1 cellular context compared by ENCODE assay signal in the genomic region with DNA sequence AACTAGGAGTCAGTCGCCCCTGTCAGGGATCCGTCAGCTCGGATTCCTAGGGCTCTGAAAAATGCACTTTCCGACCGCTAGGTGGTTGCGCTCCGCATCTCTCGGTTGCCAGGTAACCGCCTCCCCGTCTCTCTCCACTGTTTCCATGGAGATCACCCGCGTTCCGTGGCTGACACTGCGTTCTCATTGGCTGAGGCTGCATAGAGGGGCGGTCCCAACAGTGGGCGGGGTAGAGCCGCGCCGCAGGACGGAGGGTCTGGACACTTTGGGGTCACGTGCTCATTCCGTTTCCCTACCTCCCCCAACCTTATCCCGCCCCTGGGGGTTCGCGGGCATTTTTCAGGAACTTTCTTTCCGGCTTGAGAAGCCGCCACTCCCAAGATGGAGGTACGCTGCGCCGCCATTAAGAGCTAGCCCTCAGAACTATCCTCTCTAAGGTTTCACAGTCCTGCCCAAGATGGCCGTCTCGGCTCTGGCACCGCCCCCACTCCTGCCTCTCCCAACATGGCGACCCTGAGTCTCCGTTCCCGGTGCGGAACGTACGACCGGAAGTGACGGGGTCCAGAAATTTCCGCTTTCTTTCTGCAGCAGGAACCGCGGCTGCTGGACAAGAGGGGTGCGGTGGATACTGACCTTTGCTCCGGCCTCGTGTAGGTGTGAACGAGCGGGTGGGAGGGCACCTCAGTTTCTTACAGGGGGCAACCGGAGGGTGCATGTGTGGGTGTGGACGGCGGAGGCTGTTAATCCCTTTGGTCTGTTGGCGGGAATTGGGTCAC.
TF ChIP-seq lines count a peak whose summit lies in the region.

ODAD3 (minus strand) TSS at position 65 of the 776 bp plus-strand sequence. CDS start 105 bp downstream, outside the sequence.
PRKCSH (plus strand) TSS at position 579 of the 776 bp plus-strand sequence. CDS start 483 bp downstream, outside the sequence.

TF ChIP-seq in K562, 482 proteins besides CTCF, POLR2A, EP300 and RAD21 (continued from another document and continues in another):
- TF ChIP-seq KLF13 (tag; IDR thresholded peaks at IDR 0.05; ENCODE audit: borderline replicate concordance, low read depth) (peak; percentile 91), CHD1 (IDR thresholded peaks at IDR 0.05; ENCODE audit: low read length) (no peak), PHB (CRISPR knock-in tag; IDR thresholded peaks at IDR 0.05) (no peak), HNRNPUL1 (IDR thresholded peaks at IDR 0.05; ENCODE audit: low read length) (no peak), NFXL1 (CRISPR knock-in tag; IDR thresholded peaks at IDR 0.05) (no peak), CBX2 (IDR thresholded peaks at IDR 0.05; ENCODE audit: insufficient read depth, low read length, poor library complexity, severe bottlenecking) (no peak), GATAD2A (IDR thresholded peaks at IDR 0.05) (no peak), ZFP1 (CRISPR knock-in tag; IDR thresholded peaks at IDR 0.05) (no peak), ZNF212 (CRISPR knock-in tag; IDR thresholded peaks at IDR 0.05) (no peak), BRCA1 (IDR thresholded peaks at IDR 0.05) (no peak), BRCA1 (CRISPR knock-in tag; IDR thresholded peaks at IDR 0.05) (no peak), ADNP (tag; IDR thresholded peaks at IDR 0.05) (no peak), FOSL1 (tag; conservative IDR thresholded peaks at IDR 0.05) (0 out of 2 replicates have a peak, but pooled peaks have one; percentile 28), FOS (IDR thresholded peaks at IDR 0.05; ENCODE audit: extremely low read depth, insufficient read length) (peak; percentile 69), SMC3 (conservative IDR thresholded peaks at IDR 0.05; ENCODE audit: insufficient read depth, low read depth, low read length) (0 out of 2 replicates have a peak, but pooled peaks have one; percentile 14), TSC22D4 (tag; IDR thresholded peaks at IDR 0.05) (no peak), MIER1 (IDR thresholded peaks at IDR 0.05; ENCODE audit: low read depth) (no peak), HMG20A (CRISPR knock-in tag; conservative IDR thresholded peaks at IDR 0.05) (no peak), MAZ (CRISPR knock-in tag; conservative IDR thresholded peaks at IDR 0.05 in 1 of 2, IDR thresholded peaks at IDR 0.05 in 1 of 2) (peak; percentile 70 to 90; a peak in 3 of 4 replicates), IRF2 (CRISPR knock-in tag; IDR thresholded peaks at IDR 0.05) (no peak), HDAC2 (IDR thresholded peaks at IDR 0.05) (peak; percentile 93), HNRNPLL (IDR thresholded peaks at IDR 0.05; ENCODE audit: low read depth, low read length, poor library complexity, severe bottlenecking) (peak; percentile 44), PHF8 (IDR thresholded peaks at IDR 0.05; ENCODE audit: borderline replicate concordance, low read length) (peak; percentile 80; the same call in 1 of the 2 replicates), PKNOX1 (IDR thresholded peaks at IDR 0.05) (peak; percentile 96), NR0B1 (IDR thresholded peaks at IDR 0.05; ENCODE audit: partially characterized antibody) (no peak), ETS2 (tag; IDR thresholded peaks at IDR 0.05; ENCODE audit: borderline replicate concordance, poor library complexity, severe bottlenecking) (no peak), DPF2 (IDR thresholded peaks at IDR 0.05) (no peak), SMAD1 (IDR thresholded peaks at IDR 0.05; ENCODE audit: low read depth, low read length, partially characterized antibody) (no peak), NFIX (CRISPR knock-in tag; IDR thresholded peaks at IDR 0.05; ENCODE audit: low read depth) (no peak), GABPA (tag; conservative IDR thresholded peaks at IDR 0.05; ENCODE audit: low read depth) (peak; percentile 99), GTF2A2 (tag; IDR thresholded peaks at IDR 0.05) (no peak), HNRNPL (IDR thresholded peaks at IDR 0.05; ENCODE audit: low read depth, low read length) (no peak), HIVEP1 (CRISPR knock-in tag; IDR thresholded peaks at IDR 0.05) (no peak), POLR2AphosphoS5 (IDR thresholded peaks at IDR 0.05; ENCODE audit: control insufficient read depth, insufficient read depth, low read depth, low read length) (peak; percentile 88), BMI1 (IDR thresholded peaks at IDR 0.05; ENCODE audit: low read length) (peak; percentile 82), ZNF12 (CRISPR knock-in tag; IDR thresholded peaks at IDR 0.05) (no peak), CBX3 (IDR thresholded peaks at IDR 0.05; ENCODE audit: borderline replicate concordance in 1 of 2, low read length in 2 of 2) (peak in 1 of 2 experiments; percentile 54; a peak in 1 of 3 replicates), COPS2 (conservative IDR thresholded peaks at IDR 0.05) (no peak), NR4A1 (CRISPR knock-in tag; IDR thresholded peaks at IDR 0.05) (no peak), NR4A1 (tag; IDR thresholded peaks at IDR 0.05) (peak; percentile 81), PRMT5 (CRISPR knock-in tag; IDR thresholded peaks at IDR 0.05) (no peak), ZNF239 (CRISPR knock-in tag; IDR thresholded peaks at IDR 0.05) (peak; percentile 49; the same call in 1 of the 2 replicates), ZNF311 (CRISPR knock-in tag; IDR thresholded peaks at IDR 0.05) (peak; percentile 28; the same call in 1 of the 2 replicates), TFAM (CRISPR knock-in tag; conservative IDR thresholded peaks at IDR 0.05) (no peak), ZNF3 (CRISPR knock-in tag; IDR thresholded peaks at IDR 0.05) (no peak), MEIS2 (IDR thresholded peaks at IDR 0.05; ENCODE audit: partially characterized antibody) (peak; percentile 75), BCOR (IDR thresholded peaks at IDR 0.05) (no peak), GTF2E2 (tag; IDR thresholded peaks at IDR 0.05) (no peak), MTA2 (IDR thresholded peaks at IDR 0.05; ENCODE audit: low read depth) (no peak), SAP30 (IDR thresholded peaks at IDR 0.05; ENCODE audit: borderline replicate concordance, insufficient read depth, low read depth, low read length, poor library complexity, severe bottlenecking) (peak; percentile 93), NEUROD1 (IDR thresholded peaks at IDR 0.05; ENCODE audit: borderline replicate concordance, low read depth, low read length, partially characterized antibody) (peak; percentile 76), ASH1L (IDR thresholded peaks at IDR 0.05; ENCODE audit: borderline replicate concordance, low read depth, partially characterized antibody) (peak; percentile 13), BDP1 (IDR thresholded peaks at IDR 0.05; ENCODE audit: insufficient read depth, insufficient read length) (no peak), ZBTB33 (CRISPR knock-in tag; IDR thresholded peaks at IDR 0.05) (no peak), USF2 (CRISPR knock-in tag; IDR thresholded peaks at IDR 0.05) (peak; percentile 96), CTBP1 (IDR thresholded peaks at IDR 0.05; ENCODE audit: borderline replicate concordance) (peak; percentile 94), ZNF232 (CRISPR knock-in tag; IDR thresholded peaks at IDR 0.05) (no peak), ARID1B (IDR thresholded peaks at IDR 0.05) (peak; percentile 19; the same call in 1 of the 2 replicates), STAT5A (IDR thresholded peaks at IDR 0.05; ENCODE audit: borderline replicate concordance, low read length) (no peak; the same call in 1 of the 2 replicates)
- TF ChIP-seq, protein P1, sequence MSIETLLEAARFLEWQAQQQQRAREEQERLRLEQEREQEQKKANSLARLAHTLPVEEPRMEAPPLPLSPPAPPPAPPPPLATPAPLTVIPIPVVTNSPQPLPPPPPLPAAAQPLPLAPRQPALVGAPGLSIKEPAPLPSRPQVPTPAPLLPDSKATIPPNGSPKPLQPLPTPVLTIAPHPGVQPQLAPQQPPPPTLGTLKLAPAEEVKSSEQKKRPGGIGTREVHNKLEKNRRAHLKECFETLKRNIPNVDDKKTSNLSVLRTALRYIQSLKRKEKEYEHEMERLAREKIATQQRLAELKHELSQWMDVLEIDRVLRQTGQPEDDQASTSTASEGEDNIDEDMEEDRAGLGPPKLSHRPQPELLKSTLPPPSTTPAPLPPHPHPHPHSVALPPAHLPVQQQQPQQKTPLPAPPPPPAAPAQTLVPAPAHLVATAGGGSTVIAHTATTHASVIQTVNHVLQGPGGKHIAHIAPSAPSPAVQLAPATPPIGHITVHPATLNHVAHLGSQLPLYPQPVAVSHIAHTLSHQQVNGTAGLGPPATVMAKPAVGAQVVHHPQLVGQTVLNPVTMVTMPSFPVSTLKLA (conservative IDR thresholded peaks at IDR 0.05), result peak; percentile 72 to 83
- TF ChIP-seq, protein P2, sequence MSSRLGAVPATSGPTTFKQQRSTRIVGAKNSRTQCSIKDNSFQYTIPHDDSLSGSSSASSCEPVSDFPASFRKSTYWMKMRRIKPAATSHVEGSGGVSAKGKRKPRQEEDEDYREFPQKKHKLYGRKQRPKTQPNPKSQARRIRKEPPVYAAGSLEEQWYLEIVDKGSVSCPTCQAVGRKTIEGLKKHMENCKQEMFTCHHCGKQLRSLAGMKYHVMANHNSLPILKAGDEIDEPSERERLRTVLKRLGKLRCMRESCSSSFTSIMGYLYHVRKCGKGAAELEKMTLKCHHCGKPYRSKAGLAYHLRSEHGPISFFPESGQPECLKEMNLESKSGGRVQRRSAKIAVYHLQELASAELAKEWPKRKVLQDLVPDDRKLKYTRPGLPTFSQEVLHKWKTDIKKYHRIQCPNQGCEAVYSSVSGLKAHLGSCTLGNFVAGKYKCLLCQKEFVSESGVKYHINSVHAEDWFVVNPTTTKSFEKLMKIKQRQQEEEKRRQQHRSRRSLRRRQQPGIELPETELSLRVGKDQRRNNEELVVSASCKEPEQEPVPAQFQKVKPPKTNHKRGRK (tag; IDR thresholded peaks at IDR 0.05), result no peak
- TF ChIP-seq, protein P3, sequence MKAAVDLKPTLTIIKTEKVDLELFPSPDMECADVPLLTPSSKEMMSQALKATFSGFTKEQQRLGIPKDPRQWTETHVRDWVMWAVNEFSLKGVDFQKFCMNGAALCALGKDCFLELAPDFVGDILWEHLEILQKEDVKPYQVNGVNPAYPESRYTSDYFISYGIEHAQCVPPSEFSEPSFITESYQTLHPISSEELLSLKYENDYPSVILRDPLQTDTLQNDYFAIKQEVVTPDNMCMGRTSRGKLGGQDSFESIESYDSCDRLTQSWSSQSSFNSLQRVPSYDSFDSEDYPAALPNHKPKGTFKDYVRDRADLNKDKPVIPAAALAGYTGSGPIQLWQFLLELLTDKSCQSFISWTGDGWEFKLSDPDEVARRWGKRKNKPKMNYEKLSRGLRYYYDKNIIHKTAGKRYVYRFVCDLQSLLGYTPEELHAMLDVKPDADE (conservative IDR thresholded peaks at IDR 0.05; ENCODE audit: control insufficient read depth, low read depth, low read length), result peak; percentile 79
